ENCODE assay signal across 18 cellular contexts in the genomic region with DNA sequence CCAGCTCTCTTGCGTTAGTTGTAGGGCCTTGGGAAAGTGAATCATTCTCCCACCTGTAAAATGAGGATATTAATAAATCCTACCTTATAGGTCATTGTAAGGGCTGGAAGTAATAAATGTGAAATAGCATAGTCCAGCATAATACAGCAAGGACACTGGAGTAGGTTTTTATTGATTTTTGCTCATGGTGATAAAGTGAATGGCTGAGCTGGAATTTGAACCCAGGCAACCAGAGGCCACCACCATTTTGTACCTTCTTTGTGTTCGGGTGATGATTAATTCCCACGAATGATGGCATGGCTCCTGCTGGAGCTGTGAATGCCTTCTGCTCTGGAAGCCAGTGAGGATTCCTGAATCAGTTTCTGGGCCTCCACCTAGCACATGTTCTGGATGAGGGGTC. TPM values are rescaled to one million over a fixed set of nuclear protein-coding genes. Genes with fewer than 3 reads are reported as not detected.
A peak's percentile ranks its signal among the peaks of the same experiment; 100 is the strongest.
DNase-seq lines count a peak whose midpoint lies in the region; ATAC-seq and TF ChIP-seq lines count a peak whose summit lies in the region.
"Had no signal": no experiment of that assay in that cellular context is flagged by ENCODE, and none has a peak within 500 bp of the region (broad histone marks: within the 10 kb centered on the region; RNA-seq: fewer than 3 reads in every experiment).

No MANE protein-coding gene starts in this region.

- H3K4me3 ChIP-seq in Panc1 (ENCODE audit: low read depth in 2 of 2, low read length in 2 of 2) (no peak overlapping the region), thoracic aorta (no peak overlapping the region)
- H3K4me3 ChIP-seq: HAP-1 had no signal

- H3K27ac ChIP-seq in Panc1 (ENCODE audit: low read length) (no peak overlapping the region), epithelial cell of prostate (peak overlapping the region; percentile 92), thoracic aorta (peak overlapping the region; percentile 77 to 81)
- H3K27ac ChIP-seq: C4-2B had no signal

- H3K4me1 Mint-ChIP-seq in CD14-positive monocyte = peaks cover 89% of the 10 kb centered on the region

- TF ChIP-seq CTCF in CD14-positive monocyte (IDR thresholded peaks at IDR 0.05) = no peak
- no peak for TF ChIP-seq CTCF in Panc1 (IDR thresholded peaks at IDR 0.05)
- TF ChIP-seq CTCF in thoracic aorta (IDR thresholded peaks at IDR 0.05) = no peak

- ATAC-seq in Panc1 (no peak), thoracic aorta (ENCODE audit: insufficient number of reproducible peaks, low FRiP score, low read depth) (no peak), GM21717 (IDR thresholded peaks at IDR 0.05; ENCODE audit: unreplicated experiment) (no peak)

- H3K4me1 ChIP-seq in Panc1 (ENCODE audit: control insufficient read depth, insufficient read depth, low read length) = peaks cover 12% of the 10 kb centered on the region; the same call in 1 of the 2 replicates
- peaks cover 43 to 66% of the 10 kb centered on the region in 2 donors for H3K4me1 ChIP-seq in thoracic aorta (ENCODE audit: control insufficient read depth in 1 of 2, low read depth in 2 of 2)
- H3K4me1 ChIP-seq: HAP-1 had no signal

- H3K4me3 Mint-ChIP-seq in CD14-positive monocyte = no peak overlapping the region
- H3K4me3 Mint-ChIP-seq: IgD-negative memory B cell had no signal

- H3K27me3 Mint-ChIP-seq in CD14-positive monocyte (ENCODE audit: low read depth in 3 of 3) = no peaks in the 10 kb centered on the region
- H3K27me3 Mint-ChIP-seq: IgD-negative memory B cell had no signal

- CTCF ChIA-PET in Panc1 (lab: Charles Lee) = no interaction called here

- DNase-seq in CD14-positive monocyte (ENCODE audit: low spot score) (no peak), Panc1 (ENCODE audit: low read depth, low spot score) (no peak), epithelial cell of prostate (ENCODE audit: low read depth, low spot score) (no peak), thoracic aorta (ENCODE audit: low spot score) (no peak), dermis blood vessel endothelial cell (no peak)
- DNase-seq in activated CD4-positive, alpha-beta T cell treated with anti-CD3 and anti-CD28 coated beads for 4 hours = no peak
- DNase-seq: DMS 273 treated with DMSO at 0.1 percent for 48 hours, DND-41, Karpas-422, NCI-H1048, NCI-H1436, NCI-H1930, NCI-H226, NCI-H524 treated with DMSO at 0.1 percent for 48 hours had no signal

- POLR2A ChIA-PET in Panc1 (lab: Charles Lee) = no interaction called here

- H3K27me3 ChIP-seq in Panc1 (ENCODE audit: control insufficient read depth, insufficient read depth, low read length) (no peaks in the 10 kb centered on the region), thoracic aorta (replicated peaks; ENCODE audit: insufficient read depth) (no peaks in the 10 kb centered on the region)

- in situ Hi-C loops in Panc1 (cut with HindIII; ENCODE audit: low pct_unique_long_range_greater_than_20kb, low sequenced_read_pairs) = no loop called here

- H3K36me3 ChIP-seq in Panc1 (ENCODE audit: control insufficient read depth, insufficient read depth, low read length) = peaks cover 4% of the 10 kb centered on the region; the same call in 1 of the 2 replicates
- H3K36me3 ChIP-seq in thoracic aorta = peaks cover 19% of the 10 kb centered on the region

- BruUV-seq in Panc1 (replicated peaks; lab: Mats Ljungman, UMichigan) = TSS peak; percentile 34

- no peaks in the 10 kb centered on the region for H3K9me3 Mint-ChIP-seq in CD14-positive monocyte
- H3K9me3 Mint-ChIP-seq: IgD-negative memory B cell had no signal

- H3K36me3 Mint-ChIP-seq in CD14-positive monocyte = peaks cover 32 to 54% of the 10 kb centered on the region in 2 donors
- H3K36me3 Mint-ChIP-seq: IgD-negative memory B cell had no signal

- H3K9me3 ChIP-seq in Panc1 (ENCODE audit: control insufficient read depth, insufficient read depth, low read depth, low read length) (no peaks in the 10 kb centered on the region), thoracic aorta (no peaks in the 10 kb centered on the region)
- H3K9me3 ChIP-seq: HAP-1 had no signal

- intact Hi-C loops in CD14-positive monocyte (cut with micrococcal nuclease) (loop anchor here in 1 of 2 donors (5.0 kb wide), 2 partner anchors 94 to 269 kb away; no protein-coding TSS in a partner anchor), Panc1 (cut with micrococcal nuclease; ENCODE audit: unreplicated experiment) (loop anchor here (5.0 to 10.0 kb wide), 2 partner anchors 62 to 269 kb away; no protein-coding TSS in a partner anchor)

- peak overlapping the region in 4 of 7 donors; percentile 4 to 76 (median 38) for H3K27ac Mint-ChIP-seq in CD14-positive monocyte
- H3K27ac Mint-ChIP-seq: IgD-negative memory B cell had no signal

RNA-seq across cellular contexts. Expression of gene CTSH, which starts 31.8 kb away (rescaled TPM):
- polyA plus RNA-seq in CD14-positive monocyte = 100 to 1,000 TPM; 756 to 884 TPM
- total RNA-seq in Panc1 (2021; ENCODE audit: unreplicated experiment) = 178 TPM
- polyA plus RNA-seq in Panc1 (2012; ENCODE audit: insufficient read length) = 168 TPM
- total RNA-seq in thoracic aorta = 100 to 1,000 TPM; 136 to 149 TPM
- total RNA-seq in dermis blood vessel endothelial cell = 25.0 and 50.2 TPM in 2 replicates

RNA-seq across cellular contexts. Expression of gene MORF4L1, which starts 40.3 kb away (rescaled TPM):
- polyA plus RNA-seq in CD14-positive monocyte = 100 to 1,000 TPM; 224 to 242 TPM
- total RNA-seq in Panc1 (2021; ENCODE audit: unreplicated experiment) (360 TPM), thoracic aorta (100 to 1,000 TPM; 330 to 355 TPM), dermis blood vessel endothelial cell (410 and 468 TPM in 2 replicates)
- polyA plus RNA-seq in Panc1 (2012; ENCODE audit: insufficient read length) = 283 TPM
